In the genomic region with DNA sequence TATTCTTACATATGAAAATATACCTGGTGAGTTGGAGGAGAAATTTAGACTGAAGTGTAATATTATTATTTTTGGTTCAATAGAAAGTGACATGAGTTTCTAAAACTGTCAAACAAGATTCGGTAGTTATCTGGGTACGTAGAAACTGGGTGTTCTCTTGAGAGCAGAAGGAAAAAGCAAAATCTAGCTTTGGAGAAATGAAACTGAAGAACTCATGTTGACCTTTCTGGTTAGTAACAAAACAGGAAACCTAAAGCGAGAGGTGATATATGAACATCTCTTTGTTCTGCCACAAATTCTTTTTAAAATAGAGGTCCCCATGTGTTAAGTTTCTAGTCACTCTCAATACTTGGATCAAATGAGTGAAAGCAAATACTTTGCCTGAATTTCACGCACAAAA, we compare ENCODE assay signal across 12 cellular contexts.
DNase-seq lines count a peak whose midpoint lies in the region; ATAC-seq lines count a peak whose summit lies in the region.
"Had no signal": no experiment of that assay in that cellular context is flagged by ENCODE, and none has a peak within 500 bp of the region (broad histone marks: within the 10 kb centered on the region; RNA-seq: fewer than 3 reads in every experiment).

No MANE protein-coding gene starts in this region.

- no peak overlapping the region for H3K4me3 ChIP-seq in neuronal stem cell (ENCODE audit: low read length in 2 of 2)
- H3K4me3 ChIP-seq: upper lobe of left lung had no signal

- H3K4ac ChIP-seq in neuronal stem cell (ENCODE audit: low read length), result no peak overlapping the region

- H3K27me3 ChIP-seq in neuronal stem cell (ENCODE audit: control insufficient read depth in 3 of 3, insufficient read depth in 3 of 3, low read depth in 1 of 3, low read length in 3 of 3), result no peaks in the 10 kb centered on the region
- H3K27me3 ChIP-seq: upper lobe of left lung had no signal

- DNase-seq in NOMO-1 treated with DMSO at 0.1 percent for 48 hours (lab: John Stamatoyannopoulos, UW; ENCODE audit: unreplicated experiment) (peak; percentile 31), NOMO-1 treated with dmso at 0.1 percent for 144 hours (lab: John Stamatoyannopoulos, UW; ENCODE audit: unreplicated experiment) (no peak), neuronal stem cell (ENCODE audit: low spot score) (no peak), DMS53 (lab: John Stamatoyannopoulos, UW) (no peak), DMS114 treated with DMSO at 0.1 percent for 48 hours (lab: John Stamatoyannopoulos, UW; ENCODE audit: unreplicated experiment) (no peak), AML-193 (lab: John Stamatoyannopoulos, UW) (no peak)
- DNase-seq: amniotic stem cell, KG1, NCI-H226, upper lobe of left lung had no signal

- H2BK15ac ChIP-seq in neuronal stem cell (ENCODE audit: low read length), result no peak overlapping the region

- H4K91ac ChIP-seq in neuronal stem cell (ENCODE audit: low read depth, low read length, poor library complexity), result no peak overlapping the region

- no peaks in the 10 kb centered on the region for H3K79me1 ChIP-seq in neuronal stem cell (ENCODE audit: low read depth, low read length)

- H2AFZ ChIP-seq in neuronal stem cell (ENCODE audit: low read length), result peak overlapping the region; percentile 27

- no peak overlapping the region for H4K8ac ChIP-seq in neuronal stem cell (ENCODE audit: low read depth, low read length)

- H3K4me2 ChIP-seq in neuronal stem cell (ENCODE audit: insufficient read depth, low read length, poor library complexity, severe bottlenecking), result no peak overlapping the region

- H3K9ac ChIP-seq in neuronal stem cell (ENCODE audit: low read depth, low read length, poor library complexity), result no peak overlapping the region

- no peaks in the 10 kb centered on the region for H3K9me3 ChIP-seq in neuronal stem cell (replicated peaks in 1 of 2; ENCODE audit: control insufficient read depth in 2 of 2, insufficient read depth in 1 of 2, low read depth in 1 of 2, low read length in 2 of 2)
- H3K9me3 ChIP-seq: upper lobe of left lung had no signal

- H2BK120ac ChIP-seq in neuronal stem cell (ENCODE audit: low read depth, low read length), result no peak overlapping the region

- no peak overlapping the region for H2AK5ac ChIP-seq in neuronal stem cell (ENCODE audit: low read depth, low read length)

- H3K23ac ChIP-seq in neuronal stem cell (ENCODE audit: low read depth, low read length, poor library complexity), result no peak overlapping the region

- H3K36me3 ChIP-seq in neuronal stem cell (replicated peaks in 1 of 2; ENCODE audit: control insufficient read depth in 2 of 2, insufficient read depth in 2 of 2, low read length in 2 of 2), result no peaks in the 10 kb centered on the region
- H3K36me3 ChIP-seq: upper lobe of left lung had no signal

- ATAC-seq in GM21825 (IDR thresholded peaks at IDR 0.05; ENCODE audit: unreplicated experiment), result peak; percentile 84
- ATAC-seq in HG03432 (IDR thresholded peaks at IDR 0.05; ENCODE audit: unreplicated experiment), result peak; percentile 79

- WGBS in neuronal stem cell (ENCODE audit: extremely low coverage in 2 of 2, insufficient read length in 2 of 2, insufficient replicate concordance in 1 of 2), 2 donors, result no CpG with 5 or more reads among the region's 4 CpGs

- no peak overlapping the region for H3K14ac ChIP-seq in neuronal stem cell (ENCODE audit: low read length)

- H2BK5ac ChIP-seq in neuronal stem cell (ENCODE audit: low read length), result no peak overlapping the region

- no peak overlapping the region for H3K18ac ChIP-seq in neuronal stem cell (ENCODE audit: low read length)

- H2BK12ac ChIP-seq in neuronal stem cell (ENCODE audit: low read length), result no peak overlapping the region

- H3K27ac ChIP-seq in neuronal stem cell (replicated peaks; ENCODE audit: low read length), result no peak overlapping the region
- H3K27ac ChIP-seq: upper lobe of left lung had no signal

- H3K4me1 ChIP-seq in neuronal stem cell (ENCODE audit: control insufficient read depth in 2 of 2, insufficient read depth in 1 of 2, low read depth in 1 of 2, low read length in 2 of 2), result peaks cover 0 to 18% of the 10 kb centered on the region in 2 donors
- H3K4me1 ChIP-seq: upper lobe of left lung had no signal
